In genomic region chr12:19230299-19230866, GRCh38 we compare ENCODE assay signal across 22 cellular contexts.
DNase-seq lines count a peak whose midpoint lies in the region; ATAC-seq, FAIRE-seq and TF ChIP-seq lines count a peak whose summit lies in the region.
"Had no signal": no experiment of that assay in that cellular context is flagged by ENCODE, and none has a peak within 500 bp of the region (broad histone marks: within the 10 kb centered on the region; RNA-seq: fewer than 3 reads in every experiment).

No MANE protein-coding gene starts in this region.

- no peaks in the 10 kb centered on the region for H3K9me3 ChIP-seq in kidney (ENCODE audit: control insufficient read depth in 1 of 2, low read length in 2 of 2)
- H3K9me3 ChIP-seq in upper lobe of right lung, result no peaks in the 10 kb centered on the region
- H3K9me3 ChIP-seq: BE2C had no signal

- H3K9ac ChIP-seq in kidney (ENCODE audit: low read length in 2 of 2), result no peak overlapping the region

- no peak overlapping the region for H3K27ac Mint-ChIP-seq in stimulated activated naive CD8-positive, alpha-beta T cell treated with anti-CD3 and anti-CD28 coated beads, Interleukin-15, amount 100 ng/mL, for 72 hours
- H3K27ac Mint-ChIP-seq: CD4-positive, CD25-positive, alpha-beta regulatory T cell; CD8-positive, alpha-beta memory T cell; H9 had no signal

- H3K9me3 Mint-ChIP-seq in stimulated activated naive CD8-positive, alpha-beta T cell treated with anti-CD3 and anti-CD28 coated beads, Interleukin-15, amount 100 ng/mL, for 72 hours, result no peaks in the 10 kb centered on the region

- no peak for DNase-seq in stimulated activated naive CD8-positive, alpha-beta T cell treated with anti-CD3 and anti-CD28 coated beads, Interleukin-15, amount 100 ng/mL, for 72 hours
- DNase-seq in stimulated activated naive CD8-positive, alpha-beta T cell treated with anti-CD3 and anti-CD28 coated beads, Interleukin-15, Interleukin-2, amounts not matched to agents 100 U/mL and 50 U/mL, for 24 hours, result no peak
- DNase-seq in kidney (peak; percentile 63), upper lobe of right lung (peak; percentile 60), NCI-H226 (no peak)
- DNase-seq: ACHN; BE2C; C1 segment of cervical spinal cord; CD4-positive, CD25-positive, alpha-beta regulatory T cell; CD8-positive, alpha-beta memory T cell; COR-L47; DMS 273 treated with DMSO at 0.1 percent for 48 hours; DMS53; DND-41; EL; H9; IMR-90 had no signal

- intact Hi-C loops in kidney (cut with DNase I), result no loop called here
- intact Hi-C loops in upper lobe of right lung (cut with DNase I), result no loop called here

- no peak for FAIRE-seq in kidney (lab: Jason Lieb, UNC)
- FAIRE-seq: GM12878, GM19239, H1 had no signal

- no peaks in the 10 kb centered on the region for H3K27me3 ChIP-seq in upper lobe of right lung
- H3K27me3 ChIP-seq: BE2C had no signal

- peak; percentile 20 for ATAC-seq in stimulated activated naive CD8-positive, alpha-beta T cell treated with anti-CD3 and anti-CD28 coated beads, Interleukin-15, amount 100 ng/mL, for 72 hours
- ATAC-seq in stimulated activated naive CD8-positive, alpha-beta T cell treated with anti-CD3 and anti-CD28 coated beads, Interleukin-15, Interleukin-2, amounts not matched to agents 100 U/mL and 50 U/mL, for 24 hours, result no peak
- ATAC-seq in upper lobe of right lung (peak; percentile 14), HG03565 (IDR thresholded peaks at IDR 0.05; ENCODE audit: unreplicated experiment) (no peak)
- ATAC-seq: GM12878 had no signal

- no peaks in the 10 kb centered on the region for H3K27me3 Mint-ChIP-seq in stimulated activated naive CD8-positive, alpha-beta T cell treated with anti-CD3 and anti-CD28 coated beads, Interleukin-15, amount 100 ng/mL, for 72 hours
- H3K27me3 Mint-ChIP-seq: CD4-positive, CD25-positive, alpha-beta regulatory T cell; CD8-positive, alpha-beta memory T cell had no signal

- H3K36me3 ChIP-seq in kidney (ENCODE audit: control insufficient read depth in 1 of 2, insufficient read depth in 2 of 2, low read length in 2 of 2) (no peaks in the 10 kb centered on the region), upper lobe of right lung (no peaks in the 10 kb centered on the region)
- H3K36me3 ChIP-seq: BE2C had no signal

- no peak overlapping the region for H3K4me3 Mint-ChIP-seq in stimulated activated naive CD8-positive, alpha-beta T cell treated with anti-CD3 and anti-CD28 coated beads, Interleukin-15, amount 100 ng/mL, for 72 hours
- H3K4me3 Mint-ChIP-seq: CD4-positive, CD25-positive, alpha-beta regulatory T cell; CD8-positive, alpha-beta memory T cell; H9 had no signal

- no peak overlapping the region for H3K4me3 ChIP-seq in kidney (ENCODE audit: low read length in 2 of 2)
- no peak overlapping the region for H3K4me3 ChIP-seq in upper lobe of right lung
- H3K4me3 ChIP-seq: GM12878 had no signal

- no peak overlapping the region for H3K27ac ChIP-seq in kidney (ENCODE audit: low read depth in 2 of 2, low read length in 2 of 2)
- no peak overlapping the region for H3K27ac ChIP-seq in upper lobe of right lung
- H3K27ac ChIP-seq: HL-60 had no signal

- TF ChIP-seq CTCF in kidney (IDR thresholded peaks at IDR 0.05; ENCODE audit: borderline replicate concordance, extremely low read depth, insufficient read depth) (no peak), upper lobe of right lung (IDR thresholded peaks at IDR 0.05) (no peak)

- no peaks in the 10 kb centered on the region for H3K4me1 Mint-ChIP-seq in stimulated activated naive CD8-positive, alpha-beta T cell treated with anti-CD3 and anti-CD28 coated beads, Interleukin-15, amount 100 ng/mL, for 72 hours

- H3K4me1 ChIP-seq in kidney (ENCODE audit: control insufficient read depth in 1 of 2, insufficient read depth in 1 of 2, low read depth in 1 of 2, low read length in 2 of 2) (peaks cover 5 to 27% of the 10 kb centered on the region in 2 donors), upper lobe of right lung (peaks cover 12% of the 10 kb centered on the region)

Comparison
In these comparisons a context has a peak if more than half of its experiments do, and no peak if none do; other contexts are left out.
1. ATAC-seq: peak in stimulated activated naive CD8-positive, alpha-beta T cell treated with anti-CD3 and anti-CD28 coated beads, Interleukin-15, amount 100 ng/mL, for 72 hours (single experiment) and upper lobe of right lung (single experiment); none in stimulated activated naive CD8-positive, alpha-beta T cell treated with anti-CD3 and anti-CD28 coated beads, Interleukin-15, Interleukin-2, amounts not matched to agents 100 U/mL and 50 U/mL, for 24 hours (single experiment) and HG03565 (single experiment).
2. DNase-seq: peak in kidney (single experiment) and upper lobe of right lung (single experiment); none in stimulated activated naive CD8-positive, alpha-beta T cell treated with anti-CD3 and anti-CD28 coated beads, Interleukin-15, amount 100 ng/mL, for 72 hours (0 of 2), stimulated activated naive CD8-positive, alpha-beta T cell treated with anti-CD3 and anti-CD28 coated beads, Interleukin-15, Interleukin-2, amounts not matched to agents 100 U/mL and 50 U/mL, for 24 hours (single experiment) and NCI-H226 (single experiment).